Comparison of ENCODE assay signal across 12 cellular contexts in genomic region chr20:25017257-25017803, GRCh38. TPM values are rescaled to one million over a fixed set of nuclear protein-coding genes. Genes with fewer than 3 reads are reported as not detected.
A peak's percentile ranks its signal among the peaks of the same experiment; 100 is the strongest.
DNase-seq lines count a peak whose midpoint lies in the region; ATAC-seq, FAIRE-seq and TF ChIP-seq lines count a peak whose summit lies in the region.
"Had no signal": no experiment of that assay in that cellular context is flagged by ENCODE, and none has a peak within 500 bp of the region (broad histone marks: within the 10 kb centered on the region; RNA-seq: fewer than 3 reads in every experiment).

No MANE protein-coding gene starts in this region.

- H3K9ac ChIP-seq in smooth muscle cell (ENCODE audit: low read depth): no peak overlapping the region

- no peaks in the 10 kb centered on the region for H3K36me3 ChIP-seq in bronchial epithelial cell (ENCODE audit: control insufficient read depth, insufficient read depth, low read length)
- no peaks in the 10 kb centered on the region for H3K36me3 ChIP-seq in mucosa of descending colon (ENCODE audit: low read depth)
- no peaks in the 10 kb centered on the region for H3K36me3 ChIP-seq in smooth muscle cell (ENCODE audit: low read depth)

- no peak overlapping the region for H3K4me2 ChIP-seq in smooth muscle cell

- no peak overlapping the region for H3K27ac ChIP-seq in smooth muscle cell (ENCODE audit: low read depth)

- H4K20me1 ChIP-seq in smooth muscle cell (ENCODE audit: low read depth): no peaks in the 10 kb centered on the region

- H3K79me2 ChIP-seq in smooth muscle cell (ENCODE audit: low read depth): no peaks in the 10 kb centered on the region

- intact Hi-C loops in mucosa of descending colon (cut with DNase I, micrococcal nuclease): no loop called here

- H3K9me3 ChIP-seq in mucosa of descending colon (no peaks in the 10 kb centered on the region), smooth muscle cell (replicated peaks; ENCODE audit: low read depth) (no peaks in the 10 kb centered on the region)

- H3K4me3 ChIP-seq in bronchial epithelial cell (ENCODE audit: low read depth, low read length) (no peak overlapping the region), mucosa of descending colon (no peak overlapping the region), smooth muscle cell (no peak overlapping the region)
- H3K4me3 ChIP-seq: GM12878 had no signal

- WGBS in smooth muscle cell (ENCODE audit: low lambda C conversion rate): 52% methylated on average over 14 of the region's 14 CpGs

- no peaks in the 10 kb centered on the region for H3F3A ChIP-seq in smooth muscle cell (ENCODE audit: low read depth)

- ATAC-seq in mucosa of descending colon (peak; percentile 93), omental fat pad (ENCODE audit: low FRiP score) (no peak)
- ATAC-seq: GM12878 had no signal

- H2AFZ ChIP-seq in smooth muscle cell (ENCODE audit: low read depth): no peak overlapping the region

- peak; percentile 93 for DNase-seq in DMS53 (lab: John Stamatoyannopoulos, UW)
- DNase-seq in NCI-H2081 treated with DMSO at 0.1 percent for 48 hours (lab: John Stamatoyannopoulos, UW): peak; percentile 48
- peak; percentile 89 for DNase-seq in bronchial epithelial cell (ENCODE audit: low read depth)
- peak; percentile 68 to 81 (median 76) for DNase-seq in mucosa of descending colon
- DNase-seq in HTR-8/SVneo (ENCODE audit: insufficient read length, low spot score): no peak
- DNase-seq in stimulated activated CD4-positive, alpha-beta T cell treated with anti-CD3 and anti-CD28 coated beads, Interleukin-4, amount 100 ng/mL, for 4 hours: no peak
- no peak for DNase-seq in smooth muscle cell (lab: John Stamatoyannopoulos, UW; ENCODE audit: unreplicated experiment)
- no peak for DNase-seq in omental fat pad (ENCODE audit: low spot score)
- DNase-seq: activated T-cell treated with anti-CD3 and anti-CD28 coated beads, Interleukin-2, amount 50 U/mL, for 48 hours; hippocampal formation; NCI-H226 had no signal

- FAIRE-seq in bronchial epithelial cell (lab: Jason Lieb, UNC): peak; percentile 96
- FAIRE-seq in HTR-8/SVneo (lab: Jason Lieb, UNC): no peak
- FAIRE-seq: GM12878 had no signal

- H3K4me1 ChIP-seq in mucosa of descending colon (ENCODE audit: low read depth): peaks cover 9% of the 10 kb centered on the region
- H3K4me1 ChIP-seq in smooth muscle cell (ENCODE audit: low read depth): no peaks in the 10 kb centered on the region

- H3K27me3 ChIP-seq in bronchial epithelial cell (ENCODE audit: control insufficient read depth, insufficient read depth, low read length) (peaks cover 1% of the 10 kb centered on the region), smooth muscle cell (ENCODE audit: low read depth) (no peaks in the 10 kb centered on the region)

- TF ChIP-seq CTCF in bronchial epithelial cell (IDR thresholded peaks at IDR 0.05; ENCODE audit: insufficient read depth, low read length, severe bottlenecking): no peak
- no peak for TF ChIP-seq CTCF in mucosa of descending colon (IDR thresholded peaks at IDR 0.05)
- TF ChIP-seq CTCF in smooth muscle cell (IDR thresholded peaks at IDR 0.05; ENCODE audit: borderline replicate concordance, insufficient read depth, poor library complexity, severe bottlenecking): no peak
- no peak for TF ChIP-seq CTCF in omental fat pad (IDR thresholded peaks at IDR 0.05)

RNA-seq across cellular contexts. Expression of gene APMAP, which starts 24.8 kb away (rescaled TPM):
- 207 and 221 TPM in 2 replicates for total RNA-seq in bronchial epithelial cell
- 10 to 100 TPM; 46.3 to 51.5 (median 47.3) TPM for total RNA-seq in mucosa of descending colon
- total RNA-seq in smooth muscle cell: 54.4 and 57.4 TPM in 2 replicates
- 86.9 and 90.9 TPM in 2 replicates for polyA plus RNA-seq in smooth muscle cell
- 100 to 1,000 TPM in 3 of 4 donors, 10 to 100 TPM in 1; 85.3 to 337 (median 163) TPM for total RNA-seq in omental fat pad

RNA-seq across cellular contexts. Expression of gene ACSS1, which starts 40.6 kb away (rescaled TPM):
- total RNA-seq in bronchial epithelial cell (0.64 and 1.8 TPM in 2 replicates), mucosa of descending colon (10 to 100 TPM; 29.8 to 37.9 (median 36.9) TPM), smooth muscle cell (0.45 and 2.8 TPM in 2 replicates), omental fat pad (10 to 100 TPM; 15.9 to 45.4 (median 19.0) TPM)
- 1.9 and 2.4 TPM in 2 replicates for polyA plus RNA-seq in smooth muscle cell

Comparison
In these comparisons a context has a peak if more than half of its experiments do, and no peak if none do; other contexts are left out.
1. DNase-seq: peak in DMS53 (single experiment), NCI-H2081 treated with DMSO at 0.1 percent for 48 hours (single experiment), bronchial epithelial cell (single experiment) and mucosa of descending colon (3 of 3); none in HTR-8/SVneo (single experiment), stimulated activated CD4-positive, alpha-beta T cell treated with anti-CD3 and anti-CD28 coated beads, Interleukin-4, amount 100 ng/mL, for 4 hours (0 of 2), smooth muscle cell (single experiment) and omental fat pad (single experiment).